In the genomic region with DNA sequence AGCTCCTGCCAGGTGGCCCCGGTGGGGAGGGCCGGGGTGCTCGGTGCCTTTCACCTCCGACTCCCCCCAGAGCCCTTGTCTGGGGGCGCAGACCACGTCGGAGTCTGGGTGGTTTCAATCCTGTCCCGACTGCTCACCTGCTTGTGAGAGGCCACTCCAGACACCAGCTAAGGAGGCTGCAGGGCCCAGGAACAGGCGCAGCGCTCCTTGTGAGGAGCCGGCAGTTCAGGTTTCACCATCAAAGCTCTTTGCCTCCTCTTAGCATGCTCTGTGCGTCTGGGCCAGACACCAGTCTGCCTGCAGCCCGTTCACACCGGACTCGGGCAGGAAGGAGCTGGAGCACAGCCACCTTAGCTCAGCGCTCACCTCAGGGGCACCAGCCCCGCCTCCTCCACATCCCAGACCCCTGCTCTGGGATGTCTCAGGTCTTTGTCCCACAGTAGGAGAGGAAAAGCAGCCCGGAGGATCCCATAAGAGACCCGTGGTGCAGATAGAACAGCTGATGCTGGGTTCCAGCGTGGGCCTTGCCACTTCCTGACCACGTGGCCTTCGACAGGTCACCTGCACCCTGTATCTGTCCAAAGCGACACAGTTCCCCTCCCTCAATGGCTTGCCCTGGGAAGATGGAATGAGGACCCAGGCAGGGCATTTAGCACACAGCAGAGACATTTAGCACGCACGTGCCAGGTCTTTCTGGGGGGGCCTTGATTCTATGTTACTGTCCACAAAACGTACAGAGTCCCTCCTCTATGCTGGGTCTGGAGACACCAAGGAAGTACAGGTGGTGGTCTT, we compare ENCODE assay signal across 16 cellular contexts.
"Had no signal": no experiment of that assay in that cellular context is flagged by ENCODE, and none has a peak within 500 bp of the region (broad histone marks: within the 10 kb centered on the region; RNA-seq: fewer than 3 reads in every experiment).

No MANE protein-coding gene starts in this region.

- H3K27ac Mint-ChIP-seq: activated CD4-positive, alpha-beta T cell treated with anti-CD3 and anti-CD28 coated beads, Interleukin-2, amount 10 ng/mL, durations not matched to agents 7 days and 5 days; activated naive CD8-positive, alpha-beta T cell treated with anti-CD3 and anti-CD28 coated beads, Interleukin-2, amount 50 U/mL, for 24 hours; activated T-helper 1 cell treated with anti-CD3 and anti-CD28 coated beads, Interleukin-12 subunit alpha, Interleukin-12 subunit beta, Interleukin-2, Interleukin-4 antibody, amounts not matched to agents 30 ng/mL and 10 ng/mL and 1 ng/mL, durations not matched to agents 14 hours and 24 hours and 36 hours; dendritic cell treated with granulocyte-macrophage colony-stimulating factor and Interleukin-4, amounts not matched to agents 40 ng/mL and 50 ng/mL, for 4 days; memory B cell; natural killer cell treated with Interleukin-12 subunit alpha and Interleukin-12 subunit beta and Interleukin-15 and Interleukin-18, amount 100 ng/mL, for 72 hours had no signal

- H3K4me1 Mint-ChIP-seq: activated CD4-positive, alpha-beta T cell treated with anti-CD3 and anti-CD28 coated beads, Interleukin-2, amount 10 ng/mL, durations not matched to agents 7 days and 5 days; activated naive CD8-positive, alpha-beta T cell treated with anti-CD3 and anti-CD28 coated beads, Interleukin-2, amount 50 U/mL, for 24 hours; memory B cell had no signal

- FAIRE-seq: frontal cortex, small intestine had no signal

- DNase-seq: activated CD4-positive, alpha-beta T cell treated with anti-CD3 and anti-CD28 coated beads, Interleukin-2, amount 10 ng/mL, durations not matched to agents 7 days and 5 days; activated CD4-positive, CD25-positive, alpha-beta regulatory T cell; activated CD8-positive, alpha-beta memory T cell treated with anti-CD3 and anti-CD28 coated beads for 24 hours; activated naive CD4-positive, alpha-beta T cell treated with Interleukin-2 at 50 U/mL for 16 hours; activated naive CD8-positive, alpha-beta T cell treated with anti-CD3 and anti-CD28 coated beads, Interleukin-2, amount 50 U/mL, for 24 hours; cerebellar nuclear complex; heart right ventricle; small intestine; stimulated activated naive CD8-positive, alpha-beta T cell treated with anti-CD3 and anti-CD28 coated beads, Interleukin-15, Interleukin-2, amounts not matched to agents 100 U/mL and 50 U/mL, for 24 hours had no signal

- H3K9me3 ChIP-seq: heart right ventricle, right atrium auricular region, suprapubic skin had no signal

- ATAC-seq: activated naive CD8-positive, alpha-beta T cell treated with anti-CD3 and anti-CD28 coated beads, Interleukin-2, amount 50 U/mL, for 24 hours; heart right ventricle; natural killer cell treated with Interleukin-12 subunit alpha and Interleukin-12 subunit beta and Interleukin-15 and Interleukin-18, amount 100 ng/mL, for 72 hours; stimulated activated naive CD8-positive, alpha-beta T cell treated with anti-CD3 and anti-CD28 coated beads, Interleukin-15, Interleukin-2, amounts not matched to agents 100 U/mL and 50 U/mL, for 24 hours had no signal

- H3K27me3 Mint-ChIP-seq: dendritic cell treated with granulocyte-macrophage colony-stimulating factor and Interleukin-4, amounts not matched to agents 40 ng/mL and 50 ng/mL, for 4 days had no signal

- H3K9me3 Mint-ChIP-seq: activated CD4-positive, alpha-beta T cell treated with anti-CD3 and anti-CD28 coated beads, Interleukin-2, amount 10 ng/mL, durations not matched to agents 7 days and 5 days; activated naive CD8-positive, alpha-beta T cell treated with anti-CD3 and anti-CD28 coated beads, Interleukin-2, amount 50 U/mL, for 24 hours; activated T-helper 1 cell treated with anti-CD3 and anti-CD28 coated beads, Interleukin-12 subunit alpha, Interleukin-12 subunit beta, Interleukin-2, Interleukin-4 antibody, amounts not matched to agents 30 ng/mL and 10 ng/mL and 1 ng/mL, durations not matched to agents 14 hours and 24 hours and 36 hours; dendritic cell treated with granulocyte-macrophage colony-stimulating factor and Interleukin-4, amounts not matched to agents 40 ng/mL and 50 ng/mL, for 4 days; memory B cell; natural killer cell treated with Interleukin-12 subunit alpha and Interleukin-12 subunit beta and Interleukin-15 and Interleukin-18, amount 100 ng/mL, for 72 hours had no signal

- H3K36me3 Mint-ChIP-seq: memory B cell; natural killer cell treated with Interleukin-12 subunit alpha and Interleukin-12 subunit beta and Interleukin-15 and Interleukin-18, amount 100 ng/mL, for 72 hours had no signal

- H3K27me3 ChIP-seq: right atrium auricular region, suprapubic skin had no signal

- H3K27ac ChIP-seq: heart right ventricle, right atrium auricular region, suprapubic skin had no signal

- H3K36me3 ChIP-seq: right atrium auricular region had no signal

- H3K4me3 ChIP-seq: heart right ventricle, right atrium auricular region, suprapubic skin had no signal

- H3K4me3 Mint-ChIP-seq: activated CD4-positive, alpha-beta T cell treated with anti-CD3 and anti-CD28 coated beads, Interleukin-2, amount 10 ng/mL, durations not matched to agents 7 days and 5 days; activated naive CD8-positive, alpha-beta T cell treated with anti-CD3 and anti-CD28 coated beads, Interleukin-2, amount 50 U/mL, for 24 hours; activated T-helper 1 cell treated with anti-CD3 and anti-CD28 coated beads, Interleukin-12 subunit alpha, Interleukin-12 subunit beta, Interleukin-2, Interleukin-4 antibody, amounts not matched to agents 30 ng/mL and 10 ng/mL and 1 ng/mL, durations not matched to agents 14 hours and 24 hours and 36 hours; dendritic cell treated with granulocyte-macrophage colony-stimulating factor and Interleukin-4, amounts not matched to agents 40 ng/mL and 50 ng/mL, for 4 days; memory B cell; natural killer cell treated with Interleukin-12 subunit alpha and Interleukin-12 subunit beta and Interleukin-15 and Interleukin-18, amount 100 ng/mL, for 72 hours had no signal

- H3K4me1 ChIP-seq: heart right ventricle, right atrium auricular region, suprapubic skin had no signal
